26 cellular contexts compared by ENCODE assay signal in the genomic region with DNA sequence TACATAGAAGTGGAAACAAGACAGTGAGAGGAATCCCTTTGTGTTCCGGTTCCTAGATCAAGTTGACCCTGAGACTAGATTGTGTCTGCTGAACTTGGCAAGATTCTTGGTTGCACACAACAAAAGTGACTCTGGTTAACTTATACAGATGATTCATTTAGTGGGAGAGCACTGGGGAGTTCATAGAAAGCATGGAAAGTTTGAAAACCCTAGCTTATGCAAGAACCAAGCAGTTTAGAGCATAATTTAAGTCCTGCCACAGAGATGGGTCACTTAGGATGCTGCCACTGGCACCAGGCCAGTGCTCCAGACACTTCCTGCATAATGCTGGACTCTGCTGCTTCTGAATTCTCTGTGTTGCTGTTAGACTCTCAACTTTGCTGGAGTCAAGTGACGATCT.
"Had no signal": no experiment of that assay in that cellular context is flagged by ENCODE, and none has a peak within 500 bp of the region (broad histone marks: within the 10 kb centered on the region; RNA-seq: fewer than 3 reads in every experiment).

No MANE protein-coding gene starts in this region.

- H3K36me3 Mint-ChIP-seq: activated naive CD8-positive, alpha-beta T cell; IgD-negative memory B cell had no signal

- ATAC-seq: activated CD8-positive, alpha-beta T cell treated with anti-CD3 and anti-CD28 coated beads, Interleukin-2, amount 10 ng/mL, durations not matched to agents 7 days and 5 days; activated T-helper 17 cell treated with anti-CD3 and anti-CD28 coated beads, Interleukin-2, amount 50 U/mL, for 72 hours; T-helper 17 cell had no signal

- H3K4me3 Mint-ChIP-seq: activated CD8-positive, alpha-beta T cell treated with anti-CD3 and anti-CD28 coated beads, Interleukin-2, amount 10 ng/mL, durations not matched to agents 7 days and 5 days; activated naive CD4-positive, alpha-beta T cell treated with anti-CD3 and anti-CD28 coated beads for 36 hours; activated naive CD8-positive, alpha-beta T cell; activated T-helper 17 cell treated with anti-CD3 and anti-CD28 coated beads, Interleukin-2, amount 50 U/mL, for 72 hours; IgD-negative memory B cell; T-helper 17 cell; WTC11 had no signal

- H3K27ac Mint-ChIP-seq: activated CD8-positive, alpha-beta T cell treated with anti-CD3 and anti-CD28 coated beads, Interleukin-2, amount 10 ng/mL, durations not matched to agents 7 days and 5 days; activated naive CD4-positive, alpha-beta T cell treated with anti-CD3 and anti-CD28 coated beads for 36 hours; activated naive CD8-positive, alpha-beta T cell; activated T-helper 17 cell treated with anti-CD3 and anti-CD28 coated beads, Interleukin-2, amount 50 U/mL, for 72 hours; IgD-negative memory B cell; WTC11 had no signal

- H3K4me1 Mint-ChIP-seq: activated T-helper 17 cell treated with anti-CD3 and anti-CD28 coated beads, Interleukin-2, amount 50 U/mL, for 72 hours; IgD-negative memory B cell; WTC11 had no signal

- DNase-seq: activated CD4-positive, alpha-beta T cell treated with anti-CD3 and anti-CD28 coated beads for 48 hours; activated CD4-positive, alpha-beta T cell treated with anti-CD3 and anti-CD28 coated beads, Interleukin-2, amount 50 U/mL, for 4 hours; activated CD4-positive, CD25-positive, alpha-beta regulatory T cell treated with anti-CD3 and anti-CD28 coated beads, Interleukin-2, amount 50 U/mL, for 72 hours; activated CD8-positive, alpha-beta T cell treated with anti-CD3 and anti-CD28 coated beads, Interleukin-2, amount 10 ng/mL, durations not matched to agents 7 days and 5 days; activated gamma-delta T cell; activated naive CD4-positive, alpha-beta T cell treated with anti-CD3 and anti-CD28 coated beads for 36 hours; activated T-cell treated with anti-CD3 and anti-CD28 coated beads, Interleukin-2, amount 50 U/mL, for 48 hours; brain microvascular endothelial cell; KG1; NCI-H1092; NCI-H1417; NCI-H1694; NCI-H2029; NCI-H2107; NCI-H2171 treated with DMSO at 0.1 percent for 48 hours; NCI-H345; NCI-H510A treated with DMSO at 0.1 percent for 48 hours; NCI-H69; PC-3; SIG-M5; T-helper 17 cell; T-helper 9 cell had no signal

- H3K9me3 Mint-ChIP-seq: activated naive CD4-positive, alpha-beta T cell treated with anti-CD3 and anti-CD28 coated beads for 36 hours; activated T-helper 17 cell treated with anti-CD3 and anti-CD28 coated beads, Interleukin-2, amount 50 U/mL, for 72 hours; IgD-negative memory B cell had no signal
